21 cellular contexts compared by ENCODE assay signal in the genomic region with DNA sequence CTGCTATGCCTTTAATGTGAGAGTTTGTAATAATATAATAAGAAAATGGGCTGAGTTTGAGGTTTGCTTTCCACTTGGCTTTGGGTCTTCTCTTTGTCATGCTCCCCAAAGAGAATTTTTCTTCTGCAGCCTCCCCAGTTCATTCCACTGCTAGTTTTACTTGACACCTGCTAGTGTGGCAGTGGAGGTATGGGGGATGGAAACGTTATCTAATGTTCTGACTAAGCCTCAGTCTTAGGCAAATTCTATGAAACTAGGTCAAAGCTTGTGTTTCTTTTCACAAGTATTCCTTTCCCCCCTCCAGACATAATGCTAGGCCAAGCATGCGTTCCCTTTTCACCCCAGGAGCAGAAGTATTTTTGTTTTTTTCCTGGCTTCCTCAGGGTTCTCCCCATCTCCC.
"Had no signal": no experiment of that assay in that cellular context is flagged by ENCODE, and none has a peak within 500 bp of the region (broad histone marks: within the 10 kb centered on the region; RNA-seq: fewer than 3 reads in every experiment).

No MANE protein-coding gene starts in this region.

- ATAC-seq: Panc1, PC-3 had no signal

- H3K27ac ChIP-seq: HL-60, RWPE1 had no signal

- H3K9ac ChIP-seq: SK-N-SH had no signal

- H3K4me2 ChIP-seq: SK-N-SH had no signal

- DNase-seq: Karpas-422, KBM-7, MM.1S, NCI-H1092 treated with DMSO at 0.1 percent for 48 hours, NCI-H1436, NCI-H187, NCI-H2029, NCI-H2081 treated with DMSO at 0.1 percent for 48 hours, NCI-H2171, NCI-H226, NCI-H446, NCI-H510A, NCI-H524 treated with DMSO at 0.1 percent for 48 hours, NCI-H69, NCI-H774, PC-3, SHP77, SK-N-SH had no signal

- H3K9me3 ChIP-seq: SK-N-SH had no signal
